Comparison of ENCODE assay signal across 10 cellular contexts in the genomic region with DNA sequence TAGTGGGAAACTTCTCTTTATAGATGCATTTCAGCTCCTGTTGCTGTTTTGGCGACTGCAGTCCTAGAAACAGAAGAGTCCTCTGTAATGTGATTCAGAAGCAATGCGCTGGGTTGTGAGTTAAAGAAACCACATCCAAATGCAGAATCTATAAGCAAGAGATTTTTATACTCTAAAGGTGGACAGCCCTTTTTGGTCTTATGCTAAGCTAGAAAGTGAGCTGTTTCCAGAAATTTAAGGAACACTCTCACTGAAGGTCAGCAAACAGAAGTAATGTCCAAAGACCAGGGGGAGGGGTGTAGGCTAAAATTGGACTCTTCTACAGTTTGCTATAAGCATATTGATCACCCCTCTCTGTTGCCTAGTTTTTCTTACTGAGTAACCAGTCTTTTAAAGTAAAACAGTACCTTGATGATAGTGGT. TPM values are rescaled to one million over a fixed set of nuclear protein-coding genes. Genes with fewer than 3 reads are reported as not detected.
DNase-seq lines count a peak whose midpoint lies in the region; ATAC-seq and TF ChIP-seq lines count a peak whose summit lies in the region.
"Had no signal": no experiment of that assay in that cellular context is flagged by ENCODE, and none has a peak within 500 bp of the region (broad histone marks: within the 10 kb centered on the region; RNA-seq: fewer than 3 reads in every experiment).

No MANE protein-coding gene starts in this region.

- peak overlapping the region; percentile 39; the same call in 1 of the 3 replicates for H2BK15ac ChIP-seq in IMR-90 (ENCODE audit: low read depth, low read length)

- H2AK9ac ChIP-seq in IMR-90 (replicated peaks; ENCODE audit: low read depth, low read length, poor library complexity), result no peak overlapping the region

- H3K14ac ChIP-seq in IMR-90 (replicated peaks; ENCODE audit: low read depth, low read length), result peak overlapping the region; percentile 30

- H2BK5ac ChIP-seq in IMR-90 (ENCODE audit: low read depth, low read length, poor library complexity, severe bottlenecking), result peak overlapping the region; percentile 61

- intact Hi-C loops in IMR-90 (cut with micrococcal nuclease), result no loop called here

- peak overlapping the region; percentile 59 for H2BK20ac ChIP-seq in IMR-90 (ENCODE audit: low read depth, low read length)

- peaks cover 5 to 15% (median 12%) of the 10 kb centered on the region in 11 experiments; a peak in 19 of 22 replicates for H3K36me3 ChIP-seq in BLaER1 treated with 17β-estradiol and CSF1 and Interleukin-3, amounts not matched to agents 10 nM and 100 nM
- peaks cover 17% of the 10 kb centered on the region for H3K36me3 ChIP-seq in IMR-90 (ENCODE audit: control insufficient read depth, insufficient read depth, low read length)
- no peaks in the 10 kb centered on the region for H3K36me3 ChIP-seq in osteoblast (ENCODE audit: insufficient read depth, low read length)
- H3K36me3 ChIP-seq: cardiac muscle cell had no signal

- no TSS peak for BruUV-seq in IMR-90 (replicated peaks; lab: Mats Ljungman, UMichigan)

- peaks cover 89% of the 10 kb centered on the region for H3K79me2 ChIP-seq in osteoblast (ENCODE audit: insufficient read depth, low read length)

- POLR2A ChIA-PET in IMR-90 (lab: Charles Lee; ENCODE audit: unreplicated experiment), result no interaction called here

- no peak for ATAC-seq in IMR-90 (ENCODE audit: low read depth)

- TF ChIP-seq CTCF in IMR-90 (conservative IDR thresholded peaks at IDR 0.05; ENCODE audit: low read depth, low read length) (no peak), osteoblast (IDR thresholded peaks at IDR 0.05; ENCODE audit: extremely low read depth, low read depth, low read length) (no peak)

- H3K4me3 ChIP-seq in BLaER1 treated with 17β-estradiol and CSF1 and Interleukin-3, amounts not matched to agents 10 nM and 100 nM, result no peak overlapping the region
- H3K4me3 ChIP-seq in IMR-90 (ENCODE audit: insufficient read depth, low read depth, low read length) (no peak overlapping the region), osteoblast (ENCODE audit: insufficient read depth, low read length) (no peak overlapping the region)
- H3K4me3 ChIP-seq: cardiac muscle cell had no signal

- H2AK5ac ChIP-seq in IMR-90 (ENCODE audit: low read depth, low read length), result no peak overlapping the region

- peaks cover 0 to 2% (median 0%) of the 10 kb centered on the region in 11 experiments; a peak in 2 of 22 replicates for H4K20me1 ChIP-seq in BLaER1 treated with 17β-estradiol and CSF1 and Interleukin-3, amounts not matched to agents 10 nM and 100 nM
- H4K20me1 ChIP-seq in IMR-90 (ENCODE audit: insufficient read depth, low read length) (peaks cover 13% of the 10 kb centered on the region; the same call in 1 of the 2 replicates), osteoblast (ENCODE audit: insufficient read depth, low read length) (no peaks in the 10 kb centered on the region)

- H4K8ac ChIP-seq in IMR-90 (ENCODE audit: low read depth in 2 of 2, low read length in 2 of 2), result peak overlapping the region; percentile 10 to 46; a peak in 1 of 4 replicates

- H2BK120ac ChIP-seq in IMR-90 (ENCODE audit: low read depth, low read length), result peak overlapping the region; percentile 56

- CTCF ChIA-PET in IMR-90 (lab: Yijun Ruan, JAX), result interaction anchor here (1.0 kb wide), 1 partner anchor 17 kb away, joined by 3 read pairs; no protein-coding TSS in a partner anchor

- peak overlapping the region in 9 of 11 experiments; percentile 80 to 88 (median 85); a peak in 17 of 22 replicates for H3K4me2 ChIP-seq in BLaER1 treated with 17β-estradiol and CSF1 and Interleukin-3, amounts not matched to agents 10 nM and 100 nM
- H3K4me2 ChIP-seq in IMR-90 (ENCODE audit: low read depth, low read length), result no peak overlapping the region
- no peak overlapping the region for H3K4me2 ChIP-seq in osteoblast (ENCODE audit: insufficient read depth, low read length)

- H3K4ac ChIP-seq in IMR-90 (ENCODE audit: low read depth, low read length), result peak overlapping the region; percentile 44; the same call in 1 of the 2 replicates

- peak overlapping the region; percentile 51; the same call in 1 of the 2 replicates for H4K91ac ChIP-seq in IMR-90 (ENCODE audit: insufficient read depth, low read depth, low read length)

- in situ Hi-C loops in IMR-90 (cut with MboI; ENCODE audit: low sequenced_read_pairs), result no loop called here

- H2AFZ ChIP-seq in IMR-90 (replicated peaks; ENCODE audit: low read length, poor library complexity) (no peak overlapping the region), osteoblast (ENCODE audit: low read length) (no peak overlapping the region)

- no peaks in the 10 kb centered on the region for H3K27me3 ChIP-seq in BLaER1 treated with 17β-estradiol and CSF1 and Interleukin-3, amounts not matched to agents 10 nM and 100 nM
- no peaks in the 10 kb centered on the region for H3K27me3 ChIP-seq in IMR-90 (ENCODE audit: control insufficient read depth, insufficient read depth, low read length)
- no peaks in the 10 kb centered on the region for H3K27me3 ChIP-seq in osteoblast (ENCODE audit: insufficient read depth, low read length)
- H3K27me3 ChIP-seq: cardiac muscle cell had no signal

- peaks cover 69 to 98% (median 87%) of the 10 kb centered on the region in 10 experiments for H3K4me1 ChIP-seq in BLaER1 treated with 17β-estradiol and CSF1 and Interleukin-3, amounts not matched to agents 10 nM and 100 nM
- peaks cover 27% of the 10 kb centered on the region for H3K4me1 ChIP-seq in IMR-90 (ENCODE audit: control insufficient read depth, insufficient read depth, low read length)
- H3K4me1 ChIP-seq in osteoblast (ENCODE audit: insufficient read depth, low read length), result peaks cover 38% of the 10 kb centered on the region

- peak overlapping the region; percentile 56 to 96 (median 88); a peak in 21 of 22 replicates for H3K27ac ChIP-seq in BLaER1 treated with 17β-estradiol and CSF1 and Interleukin-3, amounts not matched to agents 10 nM and 100 nM
- H3K27ac ChIP-seq in IMR-90 (ENCODE audit: insufficient read depth, low read length), result peak overlapping the region; percentile 27; the same call in 1 of the 2 replicates
- peak overlapping the region; percentile 82 for H3K27ac ChIP-seq in cingulate gyrus (ENCODE audit: low read depth, low read length)
- H3K27ac ChIP-seq in osteoblast (ENCODE audit: low read depth, low read length), result peak overlapping the region; percentile 87
- H3K27ac ChIP-seq: cardiac muscle cell had no signal

- dilution Hi-C loops in IMR-90 (cut with HindIII; ENCODE audit: low sequenced_read_pairs, unreplicated experiment), result no loop called here

- peak overlapping the region; percentile 41 for H3K18ac ChIP-seq in IMR-90 (ENCODE audit: low read depth, low read length)

- TF ChIP-seq RAD21 in IMR-90 (IDR thresholded peaks at IDR 0.05; ENCODE audit: low read length), result no peak

- H4K5ac ChIP-seq in IMR-90 (ENCODE audit: low read depth, low read length), result peak overlapping the region; percentile 40; the same call in 1 of the 2 replicates

- H3K9me3 ChIP-seq in BLaER1 treated with 17β-estradiol and CSF1 and Interleukin-3, amounts not matched to agents 10 nM and 100 nM (replicated peaks in 1 of 11), result peaks cover 0 to 18% (median 13%) of the 10 kb centered on the region in 11 experiments; a peak in 17 of 22 replicates
- H3K9me3 ChIP-seq in IMR-90 (ENCODE audit: control insufficient read depth, insufficient read depth, low read length), result no peaks in the 10 kb centered on the region
- H3K9me3 ChIP-seq in osteoblast (ENCODE audit: low read depth, low read length), result no peaks in the 10 kb centered on the region

- peak overlapping the region; percentile 7; the same call in 1 of the 2 replicates for H3K23ac ChIP-seq in IMR-90 (ENCODE audit: low read depth, low read length)

- H3K56ac ChIP-seq in IMR-90 (ENCODE audit: extremely low read depth, insufficient read depth, low read length), result no peak overlapping the region

- no CpG with 5 or more reads among the region's 2 CpGs for WGBS in IMR-90 (ENCODE audit: extremely low coverage in 2 of 2, insufficient read length in 1 of 2), 2 experiments

- DNase-seq in IMR-90, result no peak
- no peak for DNase-seq in osteoblast (ENCODE audit: insufficient read length, low spot score, missing footprints)
- DNase-seq in NCI-H1048 (lab: John Stamatoyannopoulos, UW), result no peak
- DNase-seq in NCI-H1105 (lab: John Stamatoyannopoulos, UW), result no peak
- DNase-seq in activated gamma-delta T cell (lab: John Stamatoyannopoulos, UW), result no peak
- no peak for DNase-seq in NCI-H1092 (lab: John Stamatoyannopoulos, UW)
- DNase-seq: HCEC 1CT had no signal

- TF ChIP-seq POLR2A in IMR-90 (IDR thresholded peaks at IDR 0.05; ENCODE audit: low read depth, low read length), result no peak

- peaks cover 24% of the 10 kb centered on the region for H3K9me1 ChIP-seq in IMR-90 (ENCODE audit: insufficient read depth, low read length)

- H3K79me1 ChIP-seq in IMR-90 (ENCODE audit: low read depth in 1 of 2, low read length in 2 of 2), result peaks cover 23 to 76% of the 10 kb centered on the region in 2 experiments

- peak overlapping the region in 5 of 11 experiments; percentile 7 to 72 (median 60); a peak in 6 of 22 replicates for H3K9ac ChIP-seq in BLaER1 treated with 17β-estradiol and CSF1 and Interleukin-3, amounts not matched to agents 10 nM and 100 nM
- no peak overlapping the region for H3K9ac ChIP-seq in IMR-90 (ENCODE audit: low read depth, low read length)

TF ChIP-seq in IMR-90, 13 proteins besides CTCF, POLR2A, EP300 and RAD21:
- TF ChIP-seq USF2 (IDR thresholded peaks at IDR 0.05; ENCODE audit: low read depth, low read length), result no peak
- TF ChIP-seq BHLHE40 (IDR thresholded peaks at IDR 0.05; ENCODE audit: low read depth, low read length), result no peak
- TF ChIP-seq MAZ (IDR thresholded peaks at IDR 0.05; ENCODE audit: borderline replicate concordance, low read depth, low read length), result no peak
TF ChIP-seq in IMR-90: peak in this region for 0.

RNA-seq across cellular contexts. Expression of gene DUSP10, which starts 30.7 kb away (rescaled TPM):
- total RNA-seq in IMR-90 (2012; rRNA removed), result 59.1 and 71.4 TPM in 2 replicates
- polyA plus RNA-seq in IMR-90 (2012; rRNA removed), result 41.7 and 44.8 TPM in 2 replicates
- 23.4 and 35.1 TPM in 2 replicates for polyA plus RNA-seq in IMR-90 (2012; cell fraction: cytosol; rRNA removed)
- 32.9 and 43.8 TPM in 2 replicates for polyA plus RNA-seq in IMR-90 (2012; cell fraction: nucleus; rRNA removed; ENCODE audit: low replicate concordance)
- 62.2 and 69.5 TPM in 2 replicates for total RNA-seq in osteoblast

Comparison
In these comparisons a context has a peak if more than half of its experiments do, and no peak if none do; other contexts are left out.
1. H3K27ac ChIP-seq: peak in every context shown above with its lines; median percentile 88 in BLaER1 treated with 17β-estradiol and CSF1 and Interleukin-3, amounts not matched to agents 10 nM and 100 nM; 87 in osteoblast; 82 in cingulate gyrus; 27 in IMR-90.
2. H3K4me2 ChIP-seq: peak in BLaER1 treated with 17β-estradiol and CSF1 and Interleukin-3, amounts not matched to agents 10 nM and 100 nM (9 of 11); none in IMR-90 (single experiment) and osteoblast (single experiment).